ENCODE assay signal across 1 cellular context in genomic region chr20:47233333-47234188, GRCh38.
TF ChIP-seq lines count a peak whose summit lies in the region.

No MANE protein-coding gene starts in this region.

TF ChIP-seq in HepG2, 621 proteins besides CTCF, POLR2A, EP300 and RAD21 (continued from another document and continues in another):
- TF ChIP-seq, protein P1, sequence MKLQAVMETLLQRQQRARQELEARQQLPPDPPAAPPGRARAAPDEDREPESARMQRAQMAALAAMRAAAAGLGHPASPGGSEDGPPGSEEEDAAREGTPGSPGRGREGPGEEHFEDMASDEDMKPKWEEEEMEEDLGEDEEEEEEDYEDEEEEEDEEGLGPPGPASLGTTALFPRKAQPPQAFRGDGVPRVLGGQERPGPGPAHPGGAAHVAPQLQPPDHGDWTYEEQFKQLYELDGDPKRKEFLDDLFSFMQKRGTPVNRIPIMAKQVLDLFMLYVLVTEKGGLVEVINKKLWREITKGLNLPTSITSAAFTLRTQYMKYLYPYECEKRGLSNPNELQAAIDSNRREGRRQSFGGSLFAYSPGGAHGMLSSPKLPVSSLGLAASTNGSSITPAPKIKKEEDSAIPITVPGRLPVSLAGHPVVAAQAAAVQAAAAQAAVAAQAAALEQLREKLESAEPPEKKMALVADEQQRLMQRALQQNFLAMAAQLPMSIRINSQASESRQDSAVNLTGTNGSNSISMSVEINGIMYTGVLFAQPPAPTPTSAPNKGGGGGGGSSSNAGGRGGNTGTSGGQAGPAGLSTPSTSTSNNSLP (IDR thresholded peaks at IDR 0.05; ENCODE audit: low read depth, low read length), result peak; percentile 94
- TF ChIP-seq LRRFIP1 (CRISPR knock-in tag; conservative IDR thresholded peaks at IDR 0.05) (no peak), SNAPC2 (CRISPR knock-in tag; IDR thresholded peaks at IDR 0.05) (no peak), HOXA9 (CRISPR knock-in tag; IDR thresholded peaks at IDR 0.05; ENCODE audit: borderline replicate concordance) (no peak), ZNF276 (CRISPR knock-in tag; IDR thresholded peaks at IDR 0.05; ENCODE audit: low read depth) (no peak; the same call in 1 of the 2 replicates), ZMYM2 (CRISPR knock-in tag; IDR thresholded peaks at IDR 0.05) (peak; percentile 96), NR2F6 (IDR thresholded peaks at IDR 0.05) (peak; percentile 92), NR2F6 (CRISPR knock-in tag; IDR thresholded peaks at IDR 0.05) (peak; percentile 95), TCF7L2 (IDR thresholded peaks at IDR 0.05; ENCODE audit: low read depth, low read length) (no peak), BRCA1 (CRISPR knock-in tag; IDR thresholded peaks at IDR 0.05) (no peak), SNAI1 (CRISPR knock-in tag; IDR thresholded peaks at IDR 0.05; ENCODE audit: borderline replicate concordance) (no peak), ZZZ3 (CRISPR knock-in tag; IDR thresholded peaks at IDR 0.05; ENCODE audit: borderline replicate concordance) (no peak), ZNF446 (CRISPR knock-in tag; IDR thresholded peaks at IDR 0.05) (no peak), ZNF136 (CRISPR knock-in tag; IDR thresholded peaks at IDR 0.05; ENCODE audit: low read depth) (peak; percentile 91), ZNF740 (CRISPR knock-in tag; IDR thresholded peaks at IDR 0.05) (no peak), ZBTB21 (CRISPR knock-in tag; IDR thresholded peaks at IDR 0.05) (peak; percentile 65; the same call in 1 of the 2 replicates), PAXIP1 (CRISPR knock-in tag; conservative IDR thresholded peaks at IDR 0.05) (peak; percentile 94), KDM4B (CRISPR knock-in tag; IDR thresholded peaks at IDR 0.05) (peak; percentile 97), ZNF335 (CRISPR knock-in tag; IDR thresholded peaks at IDR 0.05) (peak; percentile 52; the same call in 1 of the 2 replicates), ZNF143 (CRISPR knock-in tag; IDR thresholded peaks at IDR 0.05) (peak; percentile 55), FOSL1 (CRISPR knock-in tag; IDR thresholded peaks at IDR 0.05; ENCODE audit: borderline replicate concordance) (0 out of 2 replicates have a peak, but pooled peaks have one; percentile 19), SNAPC4 (CRISPR knock-in tag; IDR thresholded peaks at IDR 0.05) (no peak), RXRA (CRISPR knock-in tag; IDR thresholded peaks at IDR 0.05) (peak; percentile 100), ZFP37 (CRISPR knock-in tag; IDR thresholded peaks at IDR 0.05; ENCODE audit: borderline replicate concordance) (peak; percentile 93), EZH2 (conservative IDR thresholded peaks at IDR 0.05; ENCODE audit: low read depth, low read length) (no peak), GPBP1L1 (CRISPR knock-in tag; IDR thresholded peaks at IDR 0.05) (no peak), RAD51 (IDR thresholded peaks at IDR 0.05; ENCODE audit: borderline replicate concordance) (peak; percentile 35; the same call in 1 of the 2 replicates), MTF1 (CRISPR knock-in tag; IDR thresholded peaks at IDR 0.05) (no peak), RARA (CRISPR knock-in tag; IDR thresholded peaks at IDR 0.05) (peak; percentile 100), CC2D1A (CRISPR knock-in tag; IDR thresholded peaks at IDR 0.05) (no peak), ZNF616 (CRISPR knock-in tag; IDR thresholded peaks at IDR 0.05; ENCODE audit: low read depth) (peak; percentile 57; the same call in 1 of the 2 replicates), ZNF24 (IDR thresholded peaks at IDR 0.05) (0 out of 2 replicates have a peak, but pooled peaks have one; percentile 19), JARID2 (CRISPR knock-in tag; IDR thresholded peaks at IDR 0.05; ENCODE audit: insufficient replicate concordance) (peak; percentile 89), MED13 (CRISPR knock-in tag; IDR thresholded peaks at IDR 0.05) (peak; percentile 76; the same call in 1 of the 2 replicates), ZNF629 (CRISPR knock-in tag; conservative IDR thresholded peaks at IDR 0.05) (peak; percentile 80), ZNF614 (CRISPR knock-in tag; IDR thresholded peaks at IDR 0.05; ENCODE audit: borderline replicate concordance) (peak; percentile 98)
- TF ChIP-seq, protein P2, sequence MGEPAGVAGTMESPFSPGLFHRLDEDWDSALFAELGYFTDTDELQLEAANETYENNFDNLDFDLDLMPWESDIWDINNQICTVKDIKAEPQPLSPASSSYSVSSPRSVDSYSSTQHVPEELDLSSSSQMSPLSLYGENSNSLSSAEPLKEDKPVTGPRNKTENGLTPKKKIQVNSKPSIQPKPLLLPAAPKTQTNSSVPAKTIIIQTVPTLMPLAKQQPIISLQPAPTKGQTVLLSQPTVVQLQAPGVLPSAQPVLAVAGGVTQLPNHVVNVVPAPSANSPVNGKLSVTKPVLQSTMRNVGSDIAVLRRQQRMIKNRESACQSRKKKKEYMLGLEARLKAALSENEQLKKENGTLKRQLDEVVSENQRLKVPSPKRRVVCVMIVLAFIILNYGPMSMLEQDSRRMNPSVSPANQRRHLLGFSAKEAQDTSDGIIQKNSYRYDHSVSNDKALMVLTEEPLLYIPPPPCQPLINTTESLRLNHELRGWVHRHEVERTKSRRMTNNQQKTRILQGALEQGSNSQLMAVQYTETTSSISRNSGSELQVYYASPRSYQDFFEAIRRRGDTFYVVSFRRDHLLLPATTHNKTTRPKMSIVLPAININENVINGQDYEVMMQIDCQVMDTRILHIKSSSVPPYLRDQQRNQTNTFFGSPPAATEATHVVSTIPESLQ (CRISPR knock-in tag; conservative IDR thresholded peaks at IDR 0.05), result no peak
- TF ChIP-seq, protein P3, sequence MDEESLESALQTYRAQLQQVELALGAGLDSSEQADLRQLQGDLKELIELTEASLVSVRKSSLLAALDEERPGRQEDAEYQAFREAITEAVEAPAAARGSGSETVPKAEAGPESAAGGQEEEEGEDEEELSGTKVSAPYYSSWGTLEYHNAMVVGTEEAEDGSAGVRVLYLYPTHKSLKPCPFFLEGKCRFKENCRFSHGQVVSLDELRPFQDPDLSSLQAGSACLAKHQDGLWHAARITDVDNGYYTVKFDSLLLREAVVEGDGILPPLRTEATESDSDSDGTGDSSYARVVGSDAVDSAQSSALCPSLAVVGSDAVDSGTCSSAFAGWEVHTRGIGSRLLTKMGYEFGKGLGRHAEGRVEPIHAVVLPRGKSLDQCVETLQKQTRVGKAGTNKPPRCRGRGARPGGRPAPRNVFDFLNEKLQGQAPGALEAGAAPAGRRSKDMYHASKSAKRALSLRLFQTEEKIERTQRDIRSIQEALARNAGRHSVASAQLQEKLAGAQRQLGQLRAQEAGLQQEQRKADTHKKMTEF (CRISPR knock-in tag; IDR thresholded peaks at IDR 0.05), result peak; percentile 96
